ENCODE assay signal across 8 cellular contexts in the genomic region with DNA sequence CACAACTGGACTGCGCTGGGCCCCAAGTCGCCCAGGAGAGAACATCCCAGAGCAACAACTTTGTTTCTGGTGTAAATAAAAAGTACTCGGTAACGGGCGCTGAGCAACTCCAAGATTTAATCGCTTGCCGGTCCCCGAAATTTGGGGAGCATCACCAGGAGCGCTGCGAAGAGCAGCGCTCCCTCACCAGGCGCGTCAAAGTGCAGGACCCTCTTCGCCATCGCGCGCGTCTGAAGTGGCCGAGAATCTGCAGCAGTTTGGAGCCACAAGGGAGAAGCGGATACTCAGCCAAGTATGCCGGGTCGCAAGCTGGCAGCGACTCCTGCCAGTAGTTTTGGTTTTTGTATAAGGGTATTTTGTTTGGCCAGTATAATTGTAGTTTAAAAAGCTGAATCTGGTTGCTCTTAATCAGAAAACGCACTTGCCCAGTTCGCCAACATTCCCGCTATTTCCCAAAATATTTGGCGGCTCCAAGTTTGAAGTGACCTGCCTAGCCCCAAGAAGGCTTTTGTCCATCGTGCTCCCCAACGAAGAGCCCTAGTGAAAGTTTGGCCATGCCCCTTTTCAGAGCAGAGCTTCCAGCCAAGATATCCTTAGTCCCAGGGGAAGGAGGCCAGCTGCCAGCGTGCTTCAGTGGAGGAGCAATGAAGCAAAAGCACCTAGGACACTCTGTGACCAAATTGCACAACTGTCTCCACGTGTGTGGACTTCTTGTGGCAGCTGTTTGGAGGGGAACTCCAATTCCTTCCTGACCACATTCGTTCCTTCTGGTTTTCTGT. TPM values are rescaled to one million over a fixed set of nuclear protein-coding genes. Genes with fewer than 3 reads are reported as not detected.
DNase-seq lines count a peak whose midpoint lies in the region; ATAC-seq and TF ChIP-seq lines count a peak whose summit lies in the region.

No MANE protein-coding gene starts in this region.

- H3K27ac Mint-ChIP-seq in CD8-positive, alpha-beta memory T cell = no peak overlapping the region

- H3K9me3 ChIP-seq in BE2C (no peaks in the 10 kb centered on the region), NT2/D1 (ENCODE audit: insufficient read depth, low read length) (no peaks in the 10 kb centered on the region), neuron (ENCODE audit: low read length) (no peaks in the 10 kb centered on the region)
- H3K9me3 ChIP-seq in CD8-positive, alpha-beta memory T cell (ENCODE audit: low read length) = no peaks in the 10 kb centered on the region

- POLR2A ChIA-PET in CD8-positive, alpha-beta memory T cell (lab: Charles Lee) = no interaction called here

- H3K27me3 ChIP-seq in BE2C = peaks cover 12% of the 10 kb centered on the region
- peaks cover 49% of the 10 kb centered on the region for H3K27me3 ChIP-seq in NT2/D1 (ENCODE audit: insufficient read depth, insufficient read length)
- H3K27me3 ChIP-seq in neuron (ENCODE audit: insufficient read depth, low read length) = peaks cover 33% of the 10 kb centered on the region
- no peaks in the 10 kb centered on the region for H3K27me3 ChIP-seq in CD8-positive, alpha-beta memory T cell (ENCODE audit: insufficient read depth, low read length, poor library complexity, severe bottlenecking)

- peaks cover 0 to 3% (median 0%) of the 10 kb centered on the region in 5 donors for H3K9me3 Mint-ChIP-seq in CD8-positive, alpha-beta memory T cell

- peak overlapping the region; percentile 70 for H3K9ac ChIP-seq in NT2/D1 (ENCODE audit: insufficient read length, low read depth)

- H3K36me3 Mint-ChIP-seq in CD8-positive, alpha-beta memory T cell = no peaks in the 10 kb centered on the region

- no peak overlapping the region for H3K27ac ChIP-seq in CD8-positive, alpha-beta memory T cell (ENCODE audit: low read depth, low read length)

- peaks cover 23 to 25% of the 10 kb centered on the region in 2 donors for H3K27me3 Mint-ChIP-seq in CD8-positive, alpha-beta memory T cell

- H3K4me3 Mint-ChIP-seq in CD8-positive, alpha-beta memory T cell = peak overlapping the region in 3 of 7 donors; percentile 38 to 60 (median 38)

- no peak for TF ChIP-seq CTCF in BE2C (IDR thresholded peaks at IDR 0.05; ENCODE audit: low read depth, low read length)

- no peaks in the 10 kb centered on the region for H3K4me1 ChIP-seq in BE2C
- peaks cover 2% of the 10 kb centered on the region for H3K4me1 ChIP-seq in NT2/D1 (ENCODE audit: insufficient read depth, insufficient read length)
- H3K4me1 ChIP-seq in neuron (ENCODE audit: insufficient read depth, low read length) = peaks cover 12% of the 10 kb centered on the region
- H3K4me1 ChIP-seq in CD8-positive, alpha-beta memory T cell (ENCODE audit: insufficient read depth, low read length) = no peaks in the 10 kb centered on the region

- CTCF ChIA-PET in CD8-positive, alpha-beta memory T cell (lab: Charles Lee) = no interaction called here

- no peak for DNase-seq in BE2C
- DNase-seq in NT2/D1 (ENCODE audit: low read depth, low spot score) = no peak
- peak; percentile 6 for DNase-seq in fibroblast of gingiva (ENCODE audit: low read depth)
- DNase-seq in CD8-positive, alpha-beta memory T cell = no peak
- no peak for DNase-seq in NCI-H2107 treated with DMSO at 0.1 percent for 48 hours (lab: John Stamatoyannopoulos, UW; ENCODE audit: unreplicated experiment)

- H3K36me3 ChIP-seq in BE2C = no peaks in the 10 kb centered on the region
- no peaks in the 10 kb centered on the region for H3K36me3 ChIP-seq in NT2/D1 (ENCODE audit: insufficient read depth, insufficient read length, low read length)
- H3K36me3 ChIP-seq in neuron (ENCODE audit: insufficient read depth, low read length) = no peaks in the 10 kb centered on the region
- H3K36me3 ChIP-seq in CD8-positive, alpha-beta memory T cell (ENCODE audit: insufficient read depth, low read length) = no peaks in the 10 kb centered on the region

- peak overlapping the region; percentile 97 for H2AFZ ChIP-seq in neuron (ENCODE audit: low read depth, low read length)

- peaks cover 0 to 10% (median 7%) of the 10 kb centered on the region in 3 donors for H3K4me1 Mint-ChIP-seq in CD8-positive, alpha-beta memory T cell

- H3K4me3 ChIP-seq in BE2C (ENCODE audit: low read depth, low read length) = peak overlapping the region; percentile 37
- H3K4me3 ChIP-seq in NT2/D1 (ENCODE audit: insufficient read length, low read depth) = peak overlapping the region; percentile 64
- H3K4me3 ChIP-seq in neuron (ENCODE audit: low read length) = peak overlapping the region; percentile 75
- no peak overlapping the region for H3K4me3 ChIP-seq in CD8-positive, alpha-beta memory T cell (ENCODE audit: low read length)

- ATAC-seq in HG02623 (IDR thresholded peaks at IDR 0.05; ENCODE audit: unreplicated experiment) (no peak), HG03045 (IDR thresholded peaks at IDR 0.05; ENCODE audit: unreplicated experiment) (no peak)

RNA-seq across cellular contexts. Expression of a gene that starts 0.6 kb away (rescaled TPM):
- 0.26 TPM for polyA plus RNA-seq in BE2C (2012; ENCODE audit: insufficient read depth, insufficient read length, low read depth)
- not detected for total RNA-seq in CD8-positive, alpha-beta memory T cell
- not detected for polyA plus RNA-seq in CD8-positive, alpha-beta memory T cell
